9 cellular contexts compared by ENCODE assay signal in the genomic region with DNA sequence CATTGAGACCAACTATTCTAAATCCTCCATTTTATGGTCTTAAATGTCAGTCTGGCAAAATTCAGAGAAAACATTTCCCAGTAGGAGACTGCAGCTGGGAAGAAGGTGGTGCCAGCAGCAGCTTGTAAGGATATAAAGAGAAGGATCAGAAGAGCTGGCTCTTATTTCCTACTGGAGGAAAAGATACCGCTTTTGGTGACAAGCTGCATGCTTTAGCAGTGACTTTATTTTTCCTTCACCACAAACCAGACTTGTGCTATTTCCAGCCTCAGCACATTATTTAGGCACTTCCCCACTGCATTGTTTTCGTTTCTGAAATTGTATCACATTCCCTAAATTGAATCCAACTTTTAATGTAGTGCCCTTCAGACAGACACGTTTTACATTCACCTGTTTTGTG. TPM values are rescaled to one million over a fixed set of nuclear protein-coding genes. Genes with fewer than 3 reads are reported as not detected.
DNase-seq lines count a peak whose midpoint lies in the region; ATAC-seq and TF ChIP-seq lines count a peak whose summit lies in the region.
"Had no signal": no experiment of that assay in that cellular context is flagged by ENCODE, and none has a peak within 500 bp of the region (broad histone marks: within the 10 kb centered on the region; RNA-seq: fewer than 3 reads in every experiment).

No MANE protein-coding gene starts in this region.

- no peak for TF ChIP-seq CTCF in HFFc6 (IDR thresholded peaks at IDR 0.05)

- in situ Hi-C loops in ACHN (cut with HindIII; ENCODE audit: low pct_ligation_motif_present, low pct_unique_long_range_greater_than_20kb, low sequenced_read_pairs): no loop called here

- no peak for ATAC-seq in activated CD4-positive, alpha-beta T cell treated with anti-CD3 and anti-CD28 coated beads for 36 hours
- ATAC-seq in HG02852 (IDR thresholded peaks at IDR 0.05; ENCODE audit: unreplicated experiment): no peak
- ATAC-seq: stimulated activated naive CD8-positive, alpha-beta T cell treated with anti-CD3 and anti-CD28 coated beads, Interleukin-15, amount 100 ng/mL, for 72 hours had no signal

- no peaks in the 10 kb centered on the region for H3K27me3 Mint-ChIP-seq in HFFc6 (ENCODE audit: insufficient read depth)
- H3K27me3 Mint-ChIP-seq in activated CD4-positive, alpha-beta T cell treated with anti-CD3 and anti-CD28 coated beads for 36 hours: no peaks in the 10 kb centered on the region
- H3K27me3 Mint-ChIP-seq: stimulated activated naive CD8-positive, alpha-beta T cell treated with anti-CD3 and anti-CD28 coated beads, Interleukin-15, amount 100 ng/mL, for 72 hours had no signal

- H3K4me3 Mint-ChIP-seq in HFFc6: peak overlapping the region; percentile 38
- H3K4me3 Mint-ChIP-seq in activated CD4-positive, alpha-beta T cell treated with anti-CD3 and anti-CD28 coated beads for 36 hours: no peak overlapping the region
- H3K4me3 Mint-ChIP-seq: stimulated activated naive CD8-positive, alpha-beta T cell treated with anti-CD3 and anti-CD28 coated beads, Interleukin-15, amount 100 ng/mL, for 72 hours had no signal

- DNase-seq in ACHN (peak; percentile 86), HFFc6 (peak; percentile 91), amniotic stem cell (lab: John Stamatoyannopoulos, UW) (peak; percentile 78), iris pigment epithelial cell (ENCODE audit: low read depth) (peak; percentile 91), iPS-NIHi11 (ENCODE audit: low spot score) (no peak)
- DNase-seq in activated CD4-positive, alpha-beta T cell treated with anti-CD3 and anti-CD28 coated beads for 36 hours: no peak
- no peak for DNase-seq in activated CD4-positive, alpha-beta T cell treated with anti-CD3 and anti-CD28 coated beads for 1 hour
- DNase-seq: stimulated activated naive CD8-positive, alpha-beta T cell treated with anti-CD3 and anti-CD28 coated beads, Interleukin-15, amount 100 ng/mL, for 72 hours had no signal

- intact Hi-C loops in activated CD4-positive, alpha-beta T cell treated with anti-CD3 and anti-CD28 coated beads for 36 hours (cut with DNase I, micrococcal nuclease): no loop called here

- H3K36me3 Mint-ChIP-seq in HFFc6 (ENCODE audit: low read depth): peaks cover 5% of the 10 kb centered on the region; the same call in 1 of the 2 replicates
- H3K36me3 Mint-ChIP-seq in activated CD4-positive, alpha-beta T cell treated with anti-CD3 and anti-CD28 coated beads for 36 hours (ENCODE audit: low read depth): peaks cover 7% of the 10 kb centered on the region

- H3K9me3 Mint-ChIP-seq in HFFc6: no peaks in the 10 kb centered on the region
- H3K9me3 Mint-ChIP-seq in activated CD4-positive, alpha-beta T cell treated with anti-CD3 and anti-CD28 coated beads for 36 hours (ENCODE audit: low read depth): no peaks in the 10 kb centered on the region
- H3K9me3 Mint-ChIP-seq: stimulated activated naive CD8-positive, alpha-beta T cell treated with anti-CD3 and anti-CD28 coated beads, Interleukin-15, amount 100 ng/mL, for 72 hours had no signal

- peaks cover 90% of the 10 kb centered on the region for H3K4me1 Mint-ChIP-seq in HFFc6 (ENCODE audit: low read depth)
- peaks cover 70% of the 10 kb centered on the region for H3K4me1 Mint-ChIP-seq in activated CD4-positive, alpha-beta T cell treated with anti-CD3 and anti-CD28 coated beads for 36 hours

- H3K27ac Mint-ChIP-seq in HFFc6: peak overlapping the region; percentile 72
- no peak overlapping the region for H3K27ac Mint-ChIP-seq in activated CD4-positive, alpha-beta T cell treated with anti-CD3 and anti-CD28 coated beads for 36 hours
- H3K27ac Mint-ChIP-seq: stimulated activated naive CD8-positive, alpha-beta T cell treated with anti-CD3 and anti-CD28 coated beads, Interleukin-15, amount 100 ng/mL, for 72 hours had no signal

- POLR2A ChIA-PET in activated CD4-positive, alpha-beta T cell treated with anti-CD3 and anti-CD28 coated beads for 36 hours (lab: Charles Lee): no interaction called here

- CTCF ChIA-PET in activated CD4-positive, alpha-beta T cell treated with anti-CD3 and anti-CD28 coated beads for 36 hours (lab: Charles Lee): no interaction called here

RNA-seq across cellular contexts. Expression of a gene that starts 28.4 kb away (rescaled TPM):
- total RNA-seq in HFFc6 (2021; fragmentation: NEBNext Ultra II Directional; extraction: Animal tissue kit (Norgen Biotek cat#: 25700)): 100 to 1,000 TPM; 114 to 147 (median 128) TPM
- total RNA-seq in activated CD4-positive, alpha-beta T cell treated with anti-CD3 and anti-CD28 coated beads for 36 hours: 10 to 100 TPM; 20.6 to 26.0 TPM

Comparison
In these comparisons a context has a peak if more than half of its experiments do, and no peak if none do; other contexts are left out.
1. DNase-seq: peak in ACHN (single experiment), HFFc6 (single experiment), amniotic stem cell (single experiment) and iris pigment epithelial cell (single experiment); none in activated CD4-positive, alpha-beta T cell treated with anti-CD3 and anti-CD28 coated beads for 36 hours (single experiment), activated CD4-positive, alpha-beta T cell treated with anti-CD3 and anti-CD28 coated beads for 1 hour (single experiment) and iPS-NIHi11 (single experiment).
2. RNA of a gene that starts 28.4 kb away (total RNA-seq): 114 to 147 TPM in HFFc6; 20.6 to 26.0 TPM in activated CD4-positive, alpha-beta T cell treated with anti-CD3 and anti-CD28 coated beads for 36 hours; every median in the first group is over 4 times any median in the second.